Comparison of ENCODE assay signal across 14 cellular contexts in genomic region chr3:107942244-107942643, GRCh38.
DNase-seq lines count a peak whose midpoint lies in the region; ATAC-seq and TF ChIP-seq lines count a peak whose summit lies in the region.
"Had no signal": no experiment of that assay in that cellular context is flagged by ENCODE, and none has a peak within 500 bp of the region (broad histone marks: within the 10 kb centered on the region; RNA-seq: fewer than 3 reads in every experiment).

No MANE protein-coding gene starts in this region.

- 41% methylated on average over 6 of the region's 6 CpGs for WGBS in right lobe of liver (ENCODE audit: insufficient coverage, low coverage, low lambda C conversion rate, missing lambda C conversion rate)

- H3K4me3 ChIP-seq in right lobe of liver = no peak overlapping the region
- H3K4me3 ChIP-seq: HAP-1, tibial artery had no signal

- no peaks in the 10 kb centered on the region for H3K27me3 ChIP-seq in right lobe of liver
- H3K27me3 ChIP-seq: tibial artery had no signal

- no peak for TF ChIP-seq POLR2A in right lobe of liver (IDR thresholded peaks at IDR 0.05)

- CTCF ChIA-PET in GM10248 (lab: Yijun Ruan, JAX) = no interaction called here
- CTCF ChIA-PET in activated CD8-positive, alpha-beta T cell treated with anti-CD3 and anti-CD28 coated beads, Interleukin-2, amount 10 ng/mL, durations not matched to agents 7 days and 5 days (lab: Charles Lee) = interaction anchor here (1.5 to 4.0 kb wide), 3 partner anchors 14 to 31 kb away, joined by 3 to 23 read pairs (median 3); no protein-coding TSS in a partner anchor

- POLR2A ChIA-PET in GM10248 (lab: Yijun Ruan, JAX) = no interaction called here
- POLR2A ChIA-PET in activated CD8-positive, alpha-beta T cell treated with anti-CD3 and anti-CD28 coated beads, Interleukin-2, amount 10 ng/mL, durations not matched to agents 7 days and 5 days (lab: Charles Lee) = no interaction called here

- H3K4me1 ChIP-seq in right lobe of liver = no peaks in the 10 kb centered on the region
- H3K4me1 ChIP-seq: HAP-1 had no signal

- no peaks in the 10 kb centered on the region for H3K9me3 ChIP-seq in right lobe of liver
- H3K9me3 ChIP-seq: HAP-1, tibial artery had no signal

- peaks cover 20% of the 10 kb centered on the region for H3K4me1 Mint-ChIP-seq in activated CD8-positive, alpha-beta T cell treated with anti-CD3 and anti-CD28 coated beads, Interleukin-2, amount 10 ng/mL, durations not matched to agents 7 days and 5 days (ENCODE audit: low read depth)

- H3K4me3 Mint-ChIP-seq in activated CD8-positive, alpha-beta T cell treated with anti-CD3 and anti-CD28 coated beads, Interleukin-2, amount 10 ng/mL, durations not matched to agents 7 days and 5 days = no peak overlapping the region
- H3K4me3 Mint-ChIP-seq: nephron had no signal

- no peak for TF ChIP-seq CTCF in GM10248 (IDR thresholded peaks at IDR 0.05; ENCODE audit: control extremely low read depth, extremely low read depth, low read depth, missing control alignments)
- no peak for TF ChIP-seq CTCF in right lobe of liver (IDR thresholded peaks at IDR 0.05)

- H3K9me3 Mint-ChIP-seq in activated CD8-positive, alpha-beta T cell treated with anti-CD3 and anti-CD28 coated beads, Interleukin-2, amount 10 ng/mL, durations not matched to agents 7 days and 5 days (ENCODE audit: insufficient read depth) = peaks cover 6% of the 10 kb centered on the region
- H3K9me3 Mint-ChIP-seq: nephron had no signal

- ATAC-seq in GM21423 (IDR thresholded peaks at IDR 0.05; ENCODE audit: unreplicated experiment) (peak; percentile 49), right lobe of liver (no peak)
- ATAC-seq in activated CD8-positive, alpha-beta T cell treated with anti-CD3 and anti-CD28 coated beads, Interleukin-2, amount 10 ng/mL, durations not matched to agents 7 days and 5 days = peak; percentile 79

- no peaks in the 10 kb centered on the region for H3K36me3 ChIP-seq in right lobe of liver
- H3K36me3 ChIP-seq: HAP-1, tibial artery had no signal

- no peak overlapping the region for H3K27ac ChIP-seq in right lobe of liver
- H3K27ac ChIP-seq: HL-60, tibial artery had no signal

- peaks cover 2% of the 10 kb centered on the region for H3K36me3 Mint-ChIP-seq in activated CD8-positive, alpha-beta T cell treated with anti-CD3 and anti-CD28 coated beads, Interleukin-2, amount 10 ng/mL, durations not matched to agents 7 days and 5 days (ENCODE audit: low read depth)

- H3K27ac Mint-ChIP-seq in activated CD8-positive, alpha-beta T cell treated with anti-CD3 and anti-CD28 coated beads, Interleukin-2, amount 10 ng/mL, durations not matched to agents 7 days and 5 days = peak overlapping the region; percentile 62

- H3K27me3 Mint-ChIP-seq in activated CD8-positive, alpha-beta T cell treated with anti-CD3 and anti-CD28 coated beads, Interleukin-2, amount 10 ng/mL, durations not matched to agents 7 days and 5 days (ENCODE audit: low read depth) = no peaks in the 10 kb centered on the region

- DNase-seq in GM10248 (ENCODE audit: extremely low spot score) (peak; percentile 13), lung microvascular endothelial cell (ENCODE audit: low read depth in 2 of 2) (peak; percentile 28 to 76), midbrain (lab: John Stamatoyannopoulos, UW) (no peak), right lobe of liver (no peak), NCI-H187 treated with DMSO at 0.1 percent for 48 hours (lab: John Stamatoyannopoulos, UW) (no peak)
- DNase-seq in activated CD8-positive, alpha-beta T cell treated with anti-CD3 and anti-CD28 coated beads, Interleukin-2, amount 10 ng/mL, durations not matched to agents 7 days and 5 days = peak; percentile 34
- no peak for DNase-seq in activated effector memory CD4-positive, alpha-beta T cell treated with Interleukin-2 at 50 U/mL for 16 hours
- DNase-seq: erythroblast, NCI-H1092 treated with DMSO at 0.1 percent for 48 hours, tibial artery had no signal

- intact Hi-C loops in right lobe of liver (cut with DNase I) = no loop called here

Comparison
In these comparisons a context has a peak if more than half of its experiments do, and no peak if none do; other contexts are left out.
1. DNase-seq: peak in GM10248 (single experiment), activated CD8-positive, alpha-beta T cell treated with anti-CD3 and anti-CD28 coated beads, Interleukin-2, amount 10 ng/mL, durations not matched to agents 7 days and 5 days (single experiment) and lung microvascular endothelial cell (2 of 2); none in activated effector memory CD4-positive, alpha-beta T cell treated with Interleukin-2 at 50 U/mL for 16 hours (single experiment), midbrain (single experiment), right lobe of liver (0 of 3) and NCI-H187 treated with DMSO at 0.1 percent for 48 hours (single experiment).
2. ATAC-seq: peak in GM21423 (single experiment) and activated CD8-positive, alpha-beta T cell treated with anti-CD3 and anti-CD28 coated beads, Interleukin-2, amount 10 ng/mL, durations not matched to agents 7 days and 5 days (single experiment); none in right lobe of liver (0 of 4).